ENCODE assay signal across 2 cellular contexts in genomic region chr5:78760411-78761169, GRCh38.
TF ChIP-seq lines count a peak whose summit lies in the region.

No MANE protein-coding gene starts in this region.

TF ChIP-seq in SK-N-SH, 30 proteins besides CTCF, POLR2A, EP300 and RAD21 (continued from another document):
- TF ChIP-seq, protein P1, sequence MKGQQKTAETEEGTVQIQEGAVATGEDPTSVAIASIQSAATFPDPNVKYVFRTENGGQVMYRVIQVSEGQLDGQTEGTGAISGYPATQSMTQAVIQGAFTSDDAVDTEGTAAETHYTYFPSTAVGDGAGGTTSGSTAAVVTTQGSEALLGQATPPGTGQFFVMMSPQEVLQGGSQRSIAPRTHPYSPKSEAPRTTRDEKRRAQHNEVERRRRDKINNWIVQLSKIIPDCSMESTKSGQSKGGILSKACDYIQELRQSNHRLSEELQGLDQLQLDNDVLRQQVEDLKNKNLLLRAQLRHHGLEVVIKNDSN (IDR thresholded peaks at IDR 0.05; ENCODE audit: borderline replicate concordance, low read depth), result no peak
- TF ChIP-seq FOSL2 (IDR thresholded peaks at IDR 0.05; ENCODE audit: borderline replicate concordance, low read depth) (no peak), RCOR1 (IDR thresholded peaks at IDR 0.05; ENCODE audit: low read length) (no peak), CHD2 (IDR thresholded peaks at IDR 0.05; ENCODE audit: low read length, partially characterized antibody) (no peak), EZH2phosphoT487 (IDR thresholded peaks at IDR 0.05; ENCODE audit: borderline replicate concordance, low read depth) (no peak), TCF12 (IDR thresholded peaks at IDR 0.05) (no peak), TEAD4 (IDR thresholded peaks at IDR 0.05; ENCODE audit: borderline replicate concordance, insufficient read depth) (no peak), FOXM1 (IDR thresholded peaks at IDR 0.05; ENCODE audit: low read depth) (no peak), JUND (IDR thresholded peaks at IDR 0.05) (no peak), YY1 (IDR thresholded peaks at IDR 0.05; ENCODE audit: low read depth) (no peak)
- TF ChIP-seq, protein P2, sequence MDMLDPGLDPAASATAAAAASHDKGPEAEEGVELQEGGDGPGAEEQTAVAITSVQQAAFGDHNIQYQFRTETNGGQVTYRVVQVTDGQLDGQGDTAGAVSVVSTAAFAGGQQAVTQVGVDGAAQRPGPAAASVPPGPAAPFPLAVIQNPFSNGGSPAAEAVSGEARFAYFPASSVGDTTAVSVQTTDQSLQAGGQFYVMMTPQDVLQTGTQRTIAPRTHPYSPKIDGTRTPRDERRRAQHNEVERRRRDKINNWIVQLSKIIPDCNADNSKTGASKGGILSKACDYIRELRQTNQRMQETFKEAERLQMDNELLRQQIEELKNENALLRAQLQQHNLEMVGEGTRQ (IDR thresholded peaks at IDR 0.05; ENCODE audit: borderline replicate concordance, low read depth, low read length), result no peak

TF ChIP-seq in SK-N-SH treated with all-trans-retinoic acid at 6 μM for 48 hours, 23 proteins besides CTCF, POLR2A, EP300 and RAD21 (continued from another document):
- TF ChIP-seq, protein P3, sequence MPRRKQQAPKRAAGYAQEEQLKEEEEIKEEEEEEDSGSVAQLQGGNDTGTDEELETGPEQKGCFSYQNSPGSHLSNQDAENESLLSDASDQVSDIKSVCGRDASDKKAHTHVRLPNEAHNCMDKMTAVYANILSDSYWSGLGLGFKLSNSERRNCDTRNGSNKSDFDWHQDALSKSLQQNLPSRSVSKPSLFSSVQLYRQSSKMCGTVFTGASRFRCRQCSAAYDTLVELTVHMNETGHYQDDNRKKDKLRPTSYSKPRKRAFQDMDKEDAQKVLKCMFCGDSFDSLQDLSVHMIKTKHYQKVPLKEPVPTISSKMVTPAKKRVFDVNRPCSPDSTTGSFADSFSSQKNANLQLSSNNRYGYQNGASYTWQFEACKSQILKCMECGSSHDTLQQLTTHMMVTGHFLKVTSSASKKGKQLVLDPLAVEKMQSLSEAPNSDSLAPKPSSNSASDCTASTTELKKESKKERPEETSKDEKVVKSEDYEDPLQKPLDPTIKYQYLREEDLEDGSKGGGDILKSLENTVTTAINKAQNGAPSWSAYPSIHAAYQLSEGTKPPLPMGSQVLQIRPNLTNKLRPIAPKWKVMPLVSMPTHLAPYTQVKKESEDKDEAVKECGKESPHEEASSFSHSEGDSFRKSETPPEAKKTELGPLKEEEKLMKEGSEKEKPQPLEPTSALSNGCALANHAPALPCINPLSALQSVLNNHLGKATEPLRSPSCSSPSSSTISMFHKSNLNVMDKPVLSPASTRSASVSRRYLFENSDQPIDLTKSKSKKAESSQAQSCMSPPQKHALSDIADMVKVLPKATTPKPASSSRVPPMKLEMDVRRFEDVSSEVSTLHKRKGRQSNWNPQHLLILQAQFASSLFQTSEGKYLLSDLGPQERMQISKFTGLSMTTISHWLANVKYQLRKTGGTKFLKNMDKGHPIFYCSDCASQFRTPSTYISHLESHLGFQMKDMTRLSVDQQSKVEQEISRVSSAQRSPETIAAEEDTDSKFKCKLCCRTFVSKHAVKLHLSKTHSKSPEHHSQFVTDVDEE (CRISPR knock-in tag; IDR thresholded peaks at IDR 0.05), result no peak
- TF ChIP-seq, protein P4, sequence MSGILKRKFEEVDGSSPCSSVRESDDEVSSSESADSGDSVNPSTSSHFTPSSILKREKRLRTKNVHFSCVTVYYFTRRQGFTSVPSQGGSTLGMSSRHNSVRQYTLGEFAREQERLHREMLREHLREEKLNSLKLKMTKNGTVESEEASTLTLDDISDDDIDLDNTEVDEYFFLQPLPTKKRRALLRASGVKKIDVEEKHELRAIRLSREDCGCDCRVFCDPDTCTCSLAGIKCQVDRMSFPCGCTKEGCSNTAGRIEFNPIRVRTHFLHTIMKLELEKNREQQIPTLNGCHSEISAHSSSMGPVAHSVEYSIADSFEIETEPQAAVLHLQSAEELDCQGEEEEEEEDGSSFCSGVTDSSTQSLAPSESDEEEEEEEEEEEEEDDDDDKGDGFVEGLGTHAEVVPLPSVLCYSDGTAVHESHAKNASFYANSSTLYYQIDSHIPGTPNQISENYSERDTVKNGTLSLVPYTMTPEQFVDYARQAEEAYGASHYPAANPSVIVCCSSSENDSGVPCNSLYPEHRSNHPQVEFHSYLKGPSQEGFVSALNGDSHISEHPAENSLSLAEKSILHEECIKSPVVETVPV (CRISPR knock-in tag; IDR thresholded peaks at IDR 0.05), result no peak
- TF ChIP-seq TCF4 (CRISPR knock-in tag; IDR thresholded peaks at IDR 0.05; ENCODE audit: borderline replicate concordance) (no peak), ZNF8 (CRISPR knock-in tag; IDR thresholded peaks at IDR 0.05) (no peak), ARNTL (CRISPR knock-in tag; IDR thresholded peaks at IDR 0.05; ENCODE audit: borderline replicate concordance, low read depth) (no peak), ESRRG (CRISPR knock-in tag; IDR thresholded peaks at IDR 0.05) (no peak), ZFP3 (CRISPR knock-in tag; IDR thresholded peaks at IDR 0.05) (no peak), SNAI2 (CRISPR knock-in tag; IDR thresholded peaks at IDR 0.05) (no peak), BACH2 (CRISPR knock-in tag; IDR thresholded peaks at IDR 0.05; ENCODE audit: borderline replicate concordance) (no peak), CREB5 (CRISPR knock-in tag; IDR thresholded peaks at IDR 0.05; ENCODE audit: low read depth) (no peak), ZNF70 (CRISPR knock-in tag; IDR thresholded peaks at IDR 0.05) (no peak), PPARA (CRISPR knock-in tag; IDR thresholded peaks at IDR 0.05; ENCODE audit: borderline replicate concordance) (no peak), CSDC2 (CRISPR knock-in tag; IDR thresholded peaks at IDR 0.05) (no peak), ISL1 (CRISPR knock-in tag; IDR thresholded peaks at IDR 0.05) (no peak), TOX (CRISPR knock-in tag; IDR thresholded peaks at IDR 0.05; ENCODE audit: borderline replicate concordance) (no peak), GLIS3 (CRISPR knock-in tag; IDR thresholded peaks at IDR 0.05) (no peak)
- TF ChIP-seq, protein P5, sequence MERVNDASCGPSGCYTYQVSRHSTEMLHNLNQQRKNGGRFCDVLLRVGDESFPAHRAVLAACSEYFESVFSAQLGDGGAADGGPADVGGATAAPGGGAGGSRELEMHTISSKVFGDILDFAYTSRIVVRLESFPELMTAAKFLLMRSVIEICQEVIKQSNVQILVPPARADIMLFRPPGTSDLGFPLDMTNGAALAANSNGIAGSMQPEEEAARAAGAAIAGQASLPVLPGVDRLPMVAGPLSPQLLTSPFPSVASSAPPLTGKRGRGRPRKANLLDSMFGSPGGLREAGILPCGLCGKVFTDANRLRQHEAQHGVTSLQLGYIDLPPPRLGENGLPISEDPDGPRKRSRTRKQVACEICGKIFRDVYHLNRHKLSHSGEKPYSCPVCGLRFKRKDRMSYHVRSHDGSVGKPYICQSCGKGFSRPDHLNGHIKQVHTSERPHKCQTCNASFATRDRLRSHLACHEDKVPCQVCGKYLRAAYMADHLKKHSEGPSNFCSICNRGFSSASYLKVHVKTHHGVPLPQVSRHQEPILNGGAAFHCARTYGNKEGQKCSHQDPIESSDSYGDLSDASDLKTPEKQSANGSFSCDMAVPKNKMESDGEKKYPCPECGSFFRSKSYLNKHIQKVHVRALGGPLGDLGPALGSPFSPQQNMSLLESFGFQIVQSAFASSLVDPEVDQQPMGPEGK (CRISPR knock-in tag; IDR thresholded peaks at IDR 0.05; ENCODE audit: borderline replicate concordance), result no peak
